In the genomic region with DNA sequence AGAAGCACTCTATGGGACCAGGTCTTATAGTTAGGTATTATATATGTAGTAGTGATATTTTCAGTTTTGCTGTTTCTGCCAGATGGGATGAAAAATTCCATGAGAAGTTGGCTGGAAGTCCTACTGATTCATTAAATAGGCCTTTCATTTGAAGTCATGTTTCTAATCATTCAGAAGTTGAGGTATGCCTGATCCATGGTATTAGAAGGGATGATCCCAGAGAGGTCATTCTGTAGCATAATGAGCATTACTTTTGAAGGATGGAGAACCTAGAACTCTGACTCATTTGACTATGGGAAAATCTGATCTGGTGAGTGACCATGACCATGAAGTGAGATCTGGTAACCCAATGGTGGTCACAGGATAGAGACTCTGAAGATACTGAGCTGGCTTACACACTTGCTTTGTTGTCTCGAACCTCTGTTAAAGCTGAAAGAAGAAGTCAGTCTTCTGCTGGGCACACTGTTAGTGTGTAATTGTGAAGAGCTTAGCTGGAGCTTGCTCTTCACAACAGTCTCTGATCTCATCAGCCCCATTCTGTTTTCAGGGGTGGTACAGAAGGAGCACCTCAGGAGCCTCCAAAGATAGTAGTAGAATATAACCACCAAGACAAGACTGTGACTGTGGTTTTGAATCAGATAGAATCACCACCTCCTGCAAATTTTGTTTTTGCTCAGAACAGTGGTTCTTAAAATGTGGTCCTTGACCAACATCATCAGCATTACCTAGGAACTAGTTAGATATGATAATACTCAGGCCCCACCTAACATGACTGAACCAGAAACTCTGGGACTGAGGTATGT, we compare ENCODE assay signal across 22 cellular contexts. TPM values are rescaled to one million over a fixed set of nuclear protein-coding genes. Genes with fewer than 3 reads are reported as not detected.
A peak's percentile ranks its signal among the peaks of the same experiment; 100 is the strongest.
DNase-seq lines count a peak whose midpoint lies in the region; ATAC-seq, FAIRE-seq and TF ChIP-seq lines count a peak whose summit lies in the region.
"Had no signal": no experiment of that assay in that cellular context is flagged by ENCODE, and none has a peak within 500 bp of the region (broad histone marks: within the 10 kb centered on the region; RNA-seq: fewer than 3 reads in every experiment).

No MANE protein-coding gene starts in this region.

- H3K27me3 Mint-ChIP-seq in endodermal cell (ENCODE audit: insufficient read depth), result no peaks in the 10 kb centered on the region
- H3K27me3 Mint-ChIP-seq: activated naive CD8-positive, alpha-beta T cell treated with anti-CD3 and anti-CD28 coated beads, Interleukin-2, amount 10 ng/mL, durations not matched to agents 7 days and 5 days; IgD-negative memory B cell had no signal

- FAIRE-seq in GM12891 (lab: Jason Lieb, UNC), result peak; percentile 79
- FAIRE-seq: bronchial epithelial cell had no signal

- no peak overlapping the region for H3K9ac ChIP-seq in endodermal cell (ENCODE audit: extremely low read depth, low read length, poor library complexity, severe bottlenecking)

- intact Hi-C loops in right lobe of liver (cut with DNase I), result no loop called here

- TF ChIP-seq CTCF in right lobe of liver (IDR thresholded peaks at IDR 0.05) (no peak), endodermal cell (conservative IDR thresholded peaks at IDR 0.05) (no peak)

- no peak overlapping the region for H3K4me3 Mint-ChIP-seq in endodermal cell
- H3K4me3 Mint-ChIP-seq: activated naive CD8-positive, alpha-beta T cell treated with anti-CD3 and anti-CD28 coated beads, Interleukin-2, amount 10 ng/mL, durations not matched to agents 7 days and 5 days; IgD-negative memory B cell; natural killer cell had no signal

- H3K27me3 ChIP-seq in right lobe of liver (no peaks in the 10 kb centered on the region), endodermal cell (ENCODE audit: control insufficient read depth, insufficient read depth, low read length, poor library complexity, severe bottlenecking) (no peaks in the 10 kb centered on the region)
- H3K27me3 ChIP-seq: dorsolateral prefrontal cortex, heart right ventricle, testis had no signal

- H3K9me3 ChIP-seq in right lobe of liver, result no peaks in the 10 kb centered on the region
- H3K9me3 ChIP-seq in endodermal cell (ENCODE audit: control insufficient read depth, low read length), result no peaks in the 10 kb centered on the region
- H3K9me3 ChIP-seq: heart right ventricle, testis had no signal

- TF ChIP-seq POLR2A in GM12891 (IDR thresholded peaks at IDR 0.05; ENCODE audit: low read depth, low read length) (peak; percentile 43; the same call in 1 of the 2 replicates), right lobe of liver (IDR thresholded peaks at IDR 0.05) (no peak)

- H3K4me3 ChIP-seq in right lobe of liver, result no peak overlapping the region
- no peak overlapping the region for H3K4me3 ChIP-seq in endodermal cell (ENCODE audit: low read length)
- H3K4me3 ChIP-seq: dorsolateral prefrontal cortex, heart right ventricle, testis had no signal

- H3K4me1 Mint-ChIP-seq in endodermal cell, result no peaks in the 10 kb centered on the region

- WGBS in adipose tissue, 3 donors, result 91 to 98% (median 96%) methylated on average over 1 of the region's 1 CpG
- WGBS in right lobe of liver (ENCODE audit: insufficient coverage, low coverage, low lambda C conversion rate, missing lambda C conversion rate), result 71% methylated on average over 1 of the region's 1 CpG
- whole genome bisulfite sequencing in endodermal cell (ENCODE audit: insufficient coverage in 1 of 2, insufficient read length in 1 of 2), 2 experiments, result 95 to 100% methylated on average over 1 of the region's 1 CpG

- no peak overlapping the region for H3K27ac Mint-ChIP-seq in endodermal cell
- H3K27ac Mint-ChIP-seq: activated naive CD8-positive, alpha-beta T cell treated with anti-CD3 and anti-CD28 coated beads, Interleukin-2, amount 10 ng/mL, durations not matched to agents 7 days and 5 days; natural killer cell had no signal

- H3K9me3 Mint-ChIP-seq in endodermal cell, result no peaks in the 10 kb centered on the region
- H3K9me3 Mint-ChIP-seq: activated naive CD8-positive, alpha-beta T cell treated with anti-CD3 and anti-CD28 coated beads, Interleukin-2, amount 10 ng/mL, durations not matched to agents 7 days and 5 days; IgD-negative memory B cell; natural killer cell had no signal

- ATAC-seq in HG02870 (IDR thresholded peaks at IDR 0.05; ENCODE audit: unreplicated experiment), result peak; percentile 47
- no peak for ATAC-seq in right lobe of liver
- no peak for ATAC-seq in HG02642 (IDR thresholded peaks at IDR 0.05; ENCODE audit: poor library complexity, unreplicated experiment)
- ATAC-seq: heart right ventricle, natural killer cell had no signal

- H3K36me3 Mint-ChIP-seq in endodermal cell (ENCODE audit: low read depth), result peaks cover 8% of the 10 kb centered on the region
- H3K36me3 Mint-ChIP-seq: natural killer cell had no signal

- H3K4me1 ChIP-seq in right lobe of liver (peaks cover 0 to 56% (median 17%) of the 10 kb centered on the region in 4 donors), endodermal cell (ENCODE audit: control insufficient read depth, insufficient read depth, low read length) (peaks cover 4% of the 10 kb centered on the region)

- DNase-seq in AG08395 (ENCODE audit: low spot score) (peak; percentile 13), GM12891 (ENCODE audit: insufficient read length, low spot score) (no peak), right lobe of liver (no peak), endodermal cell (no peak), DMS53 treated with DMSO at 0.1 percent for 48 hours (lab: John Stamatoyannopoulos, UW; ENCODE audit: unreplicated experiment) (no peak)
- DNase-seq: activated naive CD8-positive, alpha-beta T cell treated with anti-CD3 and anti-CD28 coated beads, Interleukin-2, amount 10 ng/mL, durations not matched to agents 7 days and 5 days; dorsolateral prefrontal cortex; H7; heart right ventricle; natural killer cell; NCI-H2029 treated with DMSO at 0.1 percent for 48 hours; NCI-H510A; posterior cingulate gyrus; SHP77; stimulated activated CD4-positive, alpha-beta T cell treated with anti-CD3 and anti-CD28 coated beads, Interleukin-4, amount 100 ng/mL, for 1 hour; testis; WERI-Rb-1 had no signal

- H3K27ac ChIP-seq in adipose tissue (ENCODE audit: low read depth, low read length) (peak overlapping the region; percentile 11), right lobe of liver (no peak overlapping the region), endodermal cell (ENCODE audit: low read depth, low read length) (no peak overlapping the region)
- H3K27ac ChIP-seq: testis, WERI-Rb-1 had no signal

- no peaks in the 10 kb centered on the region for H3K36me3 ChIP-seq in right lobe of liver
- H3K36me3 ChIP-seq in endodermal cell (ENCODE audit: control insufficient read depth, insufficient read depth, low read length), result peaks cover 19% of the 10 kb centered on the region

TF ChIP-seq in GM12891, 5 proteins besides CTCF, POLR2A, EP300 and RAD21:
- TF ChIP-seq POU2F2 (IDR thresholded peaks at IDR 0.05; ENCODE audit: low read depth, low read length) (no peak), POLR2AphosphoS5 (IDR thresholded peaks at IDR 0.05; ENCODE audit: low read depth, low read length) (no peak), SPI1 (IDR thresholded peaks at IDR 0.05; ENCODE audit: low read depth, low read length) (no peak), TAF1 (IDR thresholded peaks at IDR 0.05; ENCODE audit: low read depth, low read length) (no peak), PAX5 (IDR thresholded peaks at IDR 0.05; ENCODE audit: insufficient read depth, low read length, severe bottlenecking) (no peak)

RNA-seq across cellular contexts. Expression of gene MGST3, which starts 9.0 kb away (rescaled TPM):
- 72.7 TPM for polyA plus RNA-seq in GM12891 (2012; ENCODE audit: low read depth, missing spikeins)
- polyA plus RNA-seq in adipose tissue, result 100 to 1,000 TPM; 145 to 565 (median 280) TPM
- 100 to 1,000 TPM in 3 of 6 experiments, 10 to 100 TPM in 3; 74.0 to 141 (median 103) TPM for total RNA-seq in right lobe of liver
- total RNA-seq in endodermal cell, result 100 to 1,000 TPM; 113 to 147 TPM
- polyA plus RNA-seq in endodermal cell (2013, experiment 1 of 2), result 133 TPM
- polyA plus RNA-seq in endodermal cell (2013, experiment 2 of 2), result 123 TPM

RNA-seq across cellular contexts. Expression of gene ALDH9A1, which starts 58.3 kb away (rescaled TPM):
- 29.9 TPM for polyA plus RNA-seq in GM12891 (2012; ENCODE audit: low read depth, missing spikeins)
- 100 to 1,000 TPM in 1 of 3 donors, 10 to 100 TPM in 2; 33.3 to 122 (median 63.1) TPM for polyA plus RNA-seq in adipose tissue
- total RNA-seq in right lobe of liver (100 to 1,000 TPM in 3 of 6 experiments, 10 to 100 TPM in 3; 69.7 to 139 (median 93.8) TPM), endodermal cell (10 to 100 TPM; 47.6 to 52.2 TPM)
- polyA plus RNA-seq in endodermal cell (2013, experiment 1 of 2), result 44.6 TPM
- 38.7 TPM for polyA plus RNA-seq in endodermal cell (2013, experiment 2 of 2)
